9 cellular contexts compared by ENCODE assay signal in genomic region chr2:98806266-98806697, GRCh38.
A peak's percentile ranks its signal among the peaks of the same experiment; 100 is the strongest.
DNase-seq lines count a peak whose midpoint lies in the region; ATAC-seq and TF ChIP-seq lines count a peak whose summit lies in the region.
"Had no signal": no experiment of that assay in that cellular context is flagged by ENCODE, and none has a peak within 500 bp of the region (broad histone marks: within the 10 kb centered on the region; RNA-seq: fewer than 3 reads in every experiment).

No MANE protein-coding gene starts in this region.

- H3F3A ChIP-seq in PC-3 (ENCODE audit: low read length, unreplicated experiment) = no peaks in the 10 kb centered on the region

- TF ChIP-seq CTCF in PC-3 (conservative IDR thresholded peaks at IDR 0.05; ENCODE audit: low read depth, low read length) (no peak), fibroblast of lung (conservative IDR thresholded peaks at IDR 0.05 in 1 of 2, IDR thresholded peaks at IDR 0.05 in 1 of 2; ENCODE audit: low read depth in 1 of 2, low read length in 2 of 2) (no peak), GM10248 (IDR thresholded peaks at IDR 0.05; ENCODE audit: control extremely low read depth, extremely low read depth, low read depth, missing control alignments) (no peak)

- H4K20me1 ChIP-seq in PC-3 (ENCODE audit: low read length) (no peaks in the 10 kb centered on the region), fibroblast of lung (ENCODE audit: control insufficient read depth, extremely low read depth, insufficient read depth, low read length) (no peaks in the 10 kb centered on the region)

- H3K9me3 Mint-ChIP-seq in T-cell = no peaks in the 10 kb centered on the region

- no peaks in the 10 kb centered on the region for H3K9me3 ChIP-seq in PC-3 (ENCODE audit: low read length)
- no peaks in the 10 kb centered on the region for H3K9me3 ChIP-seq in fibroblast of lung (ENCODE audit: control insufficient read depth, insufficient read depth, low read depth, low read length)

- no TSS peak for BruUV-seq in PC-3 (replicated peaks; lab: Mats Ljungman, UMichigan)

- intact Hi-C loops in PC-3 (cut with micrococcal nuclease) = no loop called here

- H3K36me3 ChIP-seq in PC-3 (ENCODE audit: low read depth, low read length) (no peaks in the 10 kb centered on the region), fibroblast of lung (ENCODE audit: control insufficient read depth, insufficient read depth, low read length) (no peaks in the 10 kb centered on the region)

- H3K27me3 ChIP-seq in PC-3 (ENCODE audit: low read length) (no peaks in the 10 kb centered on the region), fibroblast of lung (ENCODE audit: control insufficient read depth, insufficient read depth, low read length) (no peaks in the 10 kb centered on the region)

- peak overlapping the region; percentile 67; the same call in 1 of the 2 replicates for H3K27ac ChIP-seq in PC-3 (ENCODE audit: low read length)
- no peak overlapping the region for H3K27ac ChIP-seq in fibroblast of lung (ENCODE audit: insufficient read depth, low read length)

- H3K4me3 ChIP-seq in PC-3 (ENCODE audit: low read length) = no peak overlapping the region
- no peak overlapping the region for H3K4me3 ChIP-seq in fibroblast of lung (replicated peaks in 1 of 4; ENCODE audit: control extremely low read depth in 1 of 4, insufficient read depth in 1 of 4, low read depth in 3 of 4, low read length in 4 of 4)

- POLR2A ChIA-PET in PC-3 (lab: Charles Lee; ENCODE audit: unreplicated experiment) (no interaction called here), GM10248 (lab: Yijun Ruan, JAX) (no interaction called here), T-cell (lab: Charles Lee) (interaction anchor here in 1 of 2 donors (0.7 kb wide), 1 partner anchor 1005 kb away, joined by 3 read pairs; no protein-coding TSS in a partner anchor)

- H3K9ac ChIP-seq in PC-3 (ENCODE audit: low read length) = no peak overlapping the region
- H3K9ac ChIP-seq in fibroblast of lung (ENCODE audit: insufficient read depth, low read length) = no peak overlapping the region

- no peaks in the 10 kb centered on the region for H3K79me2 ChIP-seq in PC-3 (ENCODE audit: low read length)
- no peaks in the 10 kb centered on the region for H3K79me2 ChIP-seq in fibroblast of lung (ENCODE audit: control insufficient read depth, insufficient read depth, low read length)

- H2AFZ ChIP-seq in PC-3 (ENCODE audit: low read length) (no peak overlapping the region), fibroblast of lung (ENCODE audit: low read length) (no peak overlapping the region)

- H3K4me1 ChIP-seq in PC-3 (ENCODE audit: insufficient read depth, low read length) = peaks cover 24% of the 10 kb centered on the region
- H3K4me1 ChIP-seq in fibroblast of lung (ENCODE audit: control insufficient read depth, extremely low read depth, insufficient read depth, low read length) = no peaks in the 10 kb centered on the region

- DNase-seq in Daoy (ENCODE audit: low read depth) (peak; percentile 73), PC-3 (peak; percentile 79), fibroblast of lung (ENCODE audit: low read depth in 2 of 2) (peak; percentile 11 to 24), nucleus accumbens (lab: John Stamatoyannopoulos, UW) (peak in 39 of 56 donors; percentile 9 to 84 (median 41)), NAMALWA (ENCODE audit: low spot score) (no peak), GM10248 (ENCODE audit: extremely low spot score) (no peak), T-cell (no peak)
- DNase-seq in stimulated activated CD4-positive, alpha-beta T cell treated with anti-CD3 and anti-CD28 coated beads, Interleukin-4, amount 100 ng/mL, for 4 hours = no peak
- DNase-seq: activated gamma-delta T cell had no signal

- H3K27ac Mint-ChIP-seq in T-cell = no peak overlapping the region

- no peaks in the 10 kb centered on the region for H3K36me3 Mint-ChIP-seq in T-cell

- no peak overlapping the region for H3K4me3 Mint-ChIP-seq in T-cell

- ATAC-seq in PC-3 = peak; percentile 29; the same call in 1 of the 2 replicates
- ATAC-seq in T-cell (replicated peaks in 1 of 4) = no peak

- H3K4me1 Mint-ChIP-seq in T-cell = peaks cover 15 to 25% (median 16%) of the 10 kb centered on the region in 3 donors

- H3K4me2 ChIP-seq in PC-3 (ENCODE audit: low read length) = peak overlapping the region; percentile 40; the same call in 1 of the 2 replicates
- no peak overlapping the region for H3K4me2 ChIP-seq in fibroblast of lung (ENCODE audit: extremely low read depth, insufficient read depth, low read length)

- no peaks in the 10 kb centered on the region for H3K27me3 Mint-ChIP-seq in T-cell

- H3K9me2 ChIP-seq in PC-3 (replicated peaks; ENCODE audit: low read length) = no peaks in the 10 kb centered on the region

- CTCF ChIA-PET in PC-3 (lab: Charles Lee) (no interaction called here), GM10248 (lab: Yijun Ruan, JAX) (interaction anchor here (1.2 to 1.7 kb wide), 2 partner anchors 10 to 25 kb away, joined by 3 to 5 read pairs; no protein-coding TSS in a partner anchor), T-cell (lab: Charles Lee) (no interaction called here)

Comparison
In these comparisons a context has a peak if more than half of its experiments do, and no peak if none do; other contexts are left out.
1. DNase-seq: peak in Daoy (single experiment), PC-3 (single experiment), fibroblast of lung (2 of 2) and nucleus accumbens (39 of 56); none in NAMALWA (single experiment), GM10248 (single experiment), stimulated activated CD4-positive, alpha-beta T cell treated with anti-CD3 and anti-CD28 coated beads, Interleukin-4, amount 100 ng/mL, for 4 hours (0 of 2) and T-cell (0 of 34).